ENCODE assay signal across 2 cellular contexts in genomic region chr14:82080319-82080718, GRCh38.
TF ChIP-seq lines count a peak whose summit lies in the region.

No MANE protein-coding gene starts in this region.

TF ChIP-seq in WTC11, 78 proteins besides CTCF, POLR2A, EP300 and RAD21 (continued from another document):
- TF ChIP-seq FOXK1 (CRISPR knock-in tag; IDR thresholded peaks at IDR 0.05) (0 out of 2 replicates have a peak, but pooled peaks have one; percentile 26), ETV6 (CRISPR knock-in tag; IDR thresholded peaks at IDR 0.05) (no peak), ZBTB21 (CRISPR knock-in tag; IDR thresholded peaks at IDR 0.05; ENCODE audit: borderline replicate concordance) (0 out of 2 replicates have a peak, but pooled peaks have one; percentile 26), KAT7 (CRISPR knock-in tag; IDR thresholded peaks at IDR 0.05; ENCODE audit: borderline replicate concordance) (no peak)

TF ChIP-seq in neural cell, 6 proteins besides CTCF, POLR2A, EP300 and RAD21 (continued from another document):
- no peak for TF ChIP-seq MXI1 (conservative IDR thresholded peaks at IDR 0.05; ENCODE audit: poor library complexity, severe bottlenecking)
